In genomic region chr18:32937007-32937540, GRCh38 we compare ENCODE assay signal across 17 cellular contexts.
"Had no signal": no experiment of that assay in that cellular context is flagged by ENCODE, and none has a peak within 500 bp of the region (broad histone marks: within the 10 kb centered on the region; RNA-seq: fewer than 3 reads in every experiment).

No MANE protein-coding gene starts in this region.

- DNase-seq: activated B cell treated with CpG ODN at 0.5 μM for 24 hours; activated CD4-positive, alpha-beta T cell treated with anti-CD3 and anti-CD28 coated beads for 48 hours; activated CD8-positive, alpha-beta T cell treated with anti-CD3 and anti-CD28 coated beads for 36 hours; activated effector memory CD4-positive, alpha-beta T cell treated with anti-CD3 and anti-CD28 coated beads, Interleukin-2, amount 50 U/mL, for 16 hours; activated T-cell treated with anti-CD3 and anti-CD28 coated beads, Interleukin-2, amount 50 U/mL, for 4 hours; amygdala; brain microvascular endothelial cell; effector CD8-positive, alpha-beta T cell; esophagus squamous epithelium; glutamatergic neuron; hypothalamus; psoas muscle; sigmoid colon; spleen; stimulated activated naive CD8-positive, alpha-beta T cell treated with anti-CD3 and anti-CD28 coated beads, Interleukin-15, amount 100 ng/mL, for 72 hours had no signal

- H3K27ac ChIP-seq: brain microvascular endothelial cell, esophagus squamous epithelium, psoas muscle, sigmoid colon, spleen had no signal

- H3K4me1 ChIP-seq: esophagus squamous epithelium, psoas muscle, sigmoid colon, spleen had no signal

- H3K27me3 ChIP-seq: brain microvascular endothelial cell, esophagus squamous epithelium, sigmoid colon, spleen had no signal

- H3K4me3 ChIP-seq: esophagus squamous epithelium, psoas muscle, sigmoid colon, spleen had no signal

- ATAC-seq: activated CD8-positive, alpha-beta T cell treated with anti-CD3 and anti-CD28 coated beads for 36 hours; activated T-cell treated with anti-CD3 and anti-CD28 coated beads, Interleukin-2, amount 50 U/mL, for 4 hours; psoas muscle; stimulated activated naive CD8-positive, alpha-beta T cell treated with anti-CD3 and anti-CD28 coated beads, Interleukin-15, amount 100 ng/mL, for 72 hours had no signal

- H3K36me3 ChIP-seq: brain microvascular endothelial cell, esophagus squamous epithelium, sigmoid colon, spleen had no signal

- FAIRE-seq: endothelial cell of umbilical vein, TTC549 had no signal

- H3K9me3 ChIP-seq: esophagus squamous epithelium, psoas muscle, sigmoid colon, spleen had no signal
